8 cellular contexts compared by ENCODE assay signal in the genomic region with DNA sequence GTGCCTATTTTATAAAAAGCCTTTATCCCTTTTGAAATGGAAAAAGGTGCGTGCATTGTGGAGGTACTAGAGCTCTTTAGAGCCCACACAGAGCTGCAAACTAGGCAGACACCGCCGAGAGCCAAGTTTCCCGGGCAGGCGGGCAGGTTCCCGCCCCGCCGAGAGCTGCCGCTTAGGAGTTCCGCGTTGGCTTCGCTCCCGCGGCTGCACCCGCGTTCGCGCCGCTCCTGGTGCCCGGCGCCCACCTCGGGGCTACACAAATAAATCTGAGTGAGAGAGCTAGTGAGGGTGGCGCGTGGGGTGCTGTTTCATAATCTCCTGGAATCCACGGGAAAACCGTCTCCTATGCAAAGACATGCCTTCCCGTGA. TPM values are rescaled to one million over a fixed set of nuclear protein-coding genes. Genes with fewer than 3 reads are reported as not detected.
DNase-seq lines count a peak whose midpoint lies in the region; ATAC-seq and TF ChIP-seq lines count a peak whose summit lies in the region.

No MANE protein-coding gene starts in this region.

- no peak for TF ChIP-seq EP300 in transverse colon (IDR thresholded peaks at IDR 0.05; ENCODE audit: low read depth)

- peaks cover 1 to 14% (median 10%) of the 10 kb centered on the region in 4 donors for H3K4me1 Mint-ChIP-seq in naive thymus-derived CD8-positive, alpha-beta T cell

- DNase-seq in Daoy (ENCODE audit: low read depth) = peak; percentile 46
- peak; percentile 55 for DNase-seq in NCI-H1105 treated with DMSO at 0.1 percent for 48 hours (lab: John Stamatoyannopoulos, UW)
- DNase-seq in cardiac fibroblast (ENCODE audit: low read depth in 2 of 2) = no peak
- peak; percentile 42 to 84 for DNase-seq in left lung
- DNase-seq in transverse colon = peak; percentile 56
- no peak for DNase-seq in naive thymus-derived CD8-positive, alpha-beta T cell

- intact Hi-C loops in left lung (cut with DNase I) = no loop called here
- intact Hi-C loops in transverse colon (cut with DNase I; ENCODE audit: low total_unique reads) = loop anchor here (10.0 kb wide), 1 partner anchor 435 kb away; the partner anchor contains the start of genes CEP290 and TMTC3

- TF ChIP-seq CTCF in cardiac fibroblast (IDR thresholded peaks at IDR 0.05; ENCODE audit: low read depth, low read length) (no peak), left lung (IDR thresholded peaks at IDR 0.05) (no peak), transverse colon (IDR thresholded peaks at IDR 0.05) (no peak)

- peak overlapping the region in 3 of 10 donors; percentile 34 to 67 (median 44) for H3K4me3 Mint-ChIP-seq in naive thymus-derived CD8-positive, alpha-beta T cell

- ATAC-seq in left lung (peak; percentile 68), HG02623 (IDR thresholded peaks at IDR 0.05; ENCODE audit: unreplicated experiment) (no peak), GM19467 (IDR thresholded peaks at IDR 0.05; ENCODE audit: unreplicated experiment) (no peak)
- ATAC-seq in naive thymus-derived CD8-positive, alpha-beta T cell = no peak

- peaks cover 0 to 5% (median 0%) of the 10 kb centered on the region in 9 donors for H3K9me3 Mint-ChIP-seq in naive thymus-derived CD8-positive, alpha-beta T cell

- no peaks in the 10 kb centered on the region for H3K9me3 ChIP-seq in left lung
- no peaks in the 10 kb centered on the region for H3K9me3 ChIP-seq in transverse colon

- H3K27me3 Mint-ChIP-seq in naive thymus-derived CD8-positive, alpha-beta T cell = peaks cover 13 to 38% (median 26%) of the 10 kb centered on the region in 5 donors

- peaks cover 2 to 12% of the 10 kb centered on the region in 2 donors for H3K4me1 ChIP-seq in left lung
- peaks cover 0 to 42% (median 30%) of the 10 kb centered on the region in 4 donors for H3K4me1 ChIP-seq in transverse colon

- peak overlapping the region; percentile 81 to 86 for H3K27ac ChIP-seq in left lung
- H3K27ac ChIP-seq in transverse colon = peak overlapping the region; percentile 86 to 92 (median 90)

- in situ Hi-C loops in transverse colon (cut with MboI; ENCODE audit: low pct_ligation_motif_present in 1 of 4, low pct_unique_long_range_greater_than_20kb in 1 of 4, low sequenced_read_pairs in 3 of 4) = loop anchor here (25.0 kb wide), 1 partner anchor 408 kb away; no protein-coding TSS in a partner anchor

- H3K36me3 Mint-ChIP-seq in naive thymus-derived CD8-positive, alpha-beta T cell = peaks cover 0 to 13% (median 0%) of the 10 kb centered on the region in 3 donors

- no peak for TF ChIP-seq POLR2A in transverse colon (IDR thresholded peaks at IDR 0.05)

- H3K36me3 ChIP-seq in left lung (no peaks in the 10 kb centered on the region), transverse colon (no peaks in the 10 kb centered on the region)

- WGBS in transverse colon (ENCODE audit: low coverage in 1 of 2), 2 donors = 5% methylated on average over 27 of the region's 27 CpGs; no CpG with 5 or more reads in 1 of the 2 donors

- no peak overlapping the region for H3K27ac Mint-ChIP-seq in naive thymus-derived CD8-positive, alpha-beta T cell

- POLR2A ChIA-PET in naive thymus-derived CD8-positive, alpha-beta T cell (lab: Charles Lee) = no interaction called here

- peak overlapping the region; percentile 70 to 77 for H3K4me3 ChIP-seq in cardiac fibroblast (replicated peaks in 1 of 2; ENCODE audit: low read depth in 2 of 2, low read length in 2 of 2)
- peak overlapping the region; percentile 54 to 68 for H3K4me3 ChIP-seq in left lung
- peak overlapping the region; percentile 64 to 70 (median 68) for H3K4me3 ChIP-seq in transverse colon

- H3K27me3 ChIP-seq in left lung (peaks cover 0 to 41% of the 10 kb centered on the region in 2 donors), transverse colon (no peaks in the 10 kb centered on the region)

RNA-seq across cellular contexts. Expression of gene KITLG, which starts 0.7 kb away (rescaled TPM):
- 22.6 and 24.1 TPM in 2 replicates for total RNA-seq in Daoy (2014; rRNA removed; shearing (Covaris generic))
- total RNA-seq in left lung (10 to 100 TPM; 52.6 to 69.1 TPM), transverse colon (10 to 100 TPM; 10.5 to 44.6 (median 29.1) TPM)
- under 1 TPM in 1 of 2 experiments, not detected in 1; 0.33 TPM for total RNA-seq in naive thymus-derived CD8-positive, alpha-beta T cell
- polyA plus RNA-seq in naive thymus-derived CD8-positive, alpha-beta T cell = not detected

Comparison
In these comparisons a context has a peak if more than half of its experiments do, and no peak if none do; other contexts are left out.
1. DNase-seq: peak in Daoy (single experiment), NCI-H1105 treated with DMSO at 0.1 percent for 48 hours (single experiment), left lung (2 of 2) and transverse colon (single experiment); none in cardiac fibroblast (0 of 2) and naive thymus-derived CD8-positive, alpha-beta T cell (0 of 10).
2. RNA of gene KITLG, which starts 0.7 kb away (total RNA-seq): 52.6 to 69.1 TPM in left lung, 10.5 to 44.6 TPM in transverse colon and 22.6 to 24.1 TPM in Daoy; 0.33 TPM in naive thymus-derived CD8-positive, alpha-beta T cell; every median in the first group is over 4 times any median in the second.
3. Peak in every context shown above with its lines, with median percentiles within 50 percentile points of each other: H3K4me3 ChIP-seq.